Comparison of ENCODE assay signal across 13 cellular contexts in the genomic region with DNA sequence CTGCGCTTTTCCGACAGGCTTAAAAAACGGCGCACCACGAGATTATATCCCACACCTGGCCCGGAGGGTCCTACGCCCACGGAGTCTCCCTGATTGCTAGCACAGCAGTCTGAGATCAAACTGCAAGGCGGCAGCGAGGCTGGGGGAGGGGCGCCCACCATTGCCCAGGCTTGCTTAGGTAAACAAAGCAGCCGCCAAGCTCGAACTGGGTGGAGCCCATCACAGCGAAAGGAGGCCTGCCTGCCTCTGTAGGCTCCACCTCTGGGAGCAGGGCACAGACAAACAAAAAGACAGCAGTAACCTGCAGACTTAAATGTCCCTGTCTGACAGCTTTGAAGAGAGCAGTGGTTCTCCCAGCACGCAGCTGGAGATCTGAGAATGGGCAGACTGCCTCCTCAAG. TPM values are rescaled to one million over a fixed set of nuclear protein-coding genes. Genes with fewer than 3 reads are reported as not detected.
DNase-seq lines count a peak whose midpoint lies in the region; TF ChIP-seq lines count a peak whose summit lies in the region.
"Not testable (repeated sequence)": the region's sequence is repeated elsewhere in the genome, so short reads cannot be mapped to it uniquely, and the experiment has no call there.
"Had no signal": no experiment of that assay in that cellular context is flagged by ENCODE, and none has a peak within 500 bp of the region (broad histone marks: within the 10 kb centered on the region; RNA-seq: fewer than 3 reads in every experiment).

No MANE protein-coding gene starts in this region.

- not testable (repeated sequence) for H3K23ac ChIP-seq in H9 (ENCODE audit: insufficient read length, low read depth, low read length)

- not testable (repeated sequence) for H3K27ac ChIP-seq in H9 (ENCODE audit: insufficient read length, low read depth, low read length); neural progenitor cell

- H3K23me2 ChIP-seq in H9 (ENCODE audit: insufficient read length, low read depth, low read length, poor library complexity, severe bottlenecking) = not testable (repeated sequence)

- not testable (repeated sequence) for H2BK5ac ChIP-seq in H9 (ENCODE audit: insufficient read length, low read length)

- H3K4ac ChIP-seq in H9 (ENCODE audit: low read depth, low read length) = not testable (repeated sequence)

- H3K4me2 ChIP-seq in H9 (ENCODE audit: insufficient read depth, insufficient read length, low read length); neural progenitor cell: not testable (repeated sequence)

- DNase-seq in COLO668 (lab: John Stamatoyannopoulos, UW; ENCODE audit: unreplicated experiment) = peak; percentile 61
- peak; percentile 79 for DNase-seq in H9
- peak; percentile 10 for DNase-seq in NCI-H2029 (lab: John Stamatoyannopoulos, UW)
- DNase-seq in NCI-H2227 (lab: John Stamatoyannopoulos, UW; ENCODE audit: unreplicated experiment) = peak; percentile 59
- DNase-seq in NCI-H748 (lab: John Stamatoyannopoulos, UW; ENCODE audit: unreplicated experiment) = peak; percentile 87
- DNase-seq in SW480 (ENCODE audit: low spot score) = peak; percentile 31
- DNase-seq in fibroblast of villous mesenchyme (ENCODE audit: low read depth) = peak; percentile 11
- DNase-seq in neural progenitor cell (ENCODE audit: low spot score) = peak; percentile 38

- H3K9ac ChIP-seq in H9 (ENCODE audit: extremely low read depth, insufficient read length, low read length); neural progenitor cell: not testable (repeated sequence)

- WGBS in H9 (ENCODE audit: extremely low coverage, insufficient read length, low lambda C conversion rate) = no CpG with 5 or more reads among the region's 15 CpGs

- H4K91ac ChIP-seq in H9 (ENCODE audit: insufficient read length, low read depth, low read length) = not testable (repeated sequence)

- not testable (repeated sequence) for H3K79me1 ChIP-seq in H9 (ENCODE audit: insufficient read depth, low read depth, low read length, poor library complexity, severe bottlenecking)

- H3K14ac ChIP-seq in H9 (ENCODE audit: insufficient read depth, low read length) = not testable (repeated sequence)

- H3K4me3 Mint-ChIP-seq in H9 = peak overlapping the region in 1 of 2 experiments; percentile 48; a peak in 3 of 5 replicates
- H3K4me3 Mint-ChIP-seq in neural progenitor cell = not testable (repeated sequence)

- H2BK20ac ChIP-seq in H9 (ENCODE audit: low read depth, low read length, poor library complexity, severe bottlenecking) = not testable (repeated sequence)

- not testable (repeated sequence) for H4K8ac ChIP-seq in H9 (replicated peaks; ENCODE audit: insufficient read length, low read depth, low read length)

- not testable (repeated sequence) for H3K4me1 Mint-ChIP-seq in H9, neural progenitor cell

- not testable (repeated sequence) for H3K4me3 ChIP-seq in fibroblast of villous mesenchyme (ENCODE audit: low read depth, low read length); neural progenitor cell

- H3T11ph ChIP-seq in H9 (ENCODE audit: low read length) = not testable (repeated sequence)

- not testable (repeated sequence) for TF ChIP-seq CTCF in H9 (conservative IDR thresholded peaks at IDR 0.05); fibroblast of villous mesenchyme (IDR thresholded peaks at IDR 0.05; ENCODE audit: insufficient read depth, low read depth, low read length); neural progenitor cell (IDR thresholded peaks at IDR 0.05)

- not testable (repeated sequence) for H3K9me3 ChIP-seq in H9 (ENCODE audit: control insufficient read depth, low read depth, low read length); neural progenitor cell (ENCODE audit: low read depth)

- peaks cover 0 to 11% (median 8%) of the 10 kb centered on the region in 3 experiments; a peak in 3 of 7 replicates for H3K36me3 Mint-ChIP-seq in H9 (ENCODE audit: insufficient read depth in 1 of 3, low read depth in 3 of 3)
- not testable (repeated sequence) for H3K36me3 Mint-ChIP-seq in neural progenitor cell

- not testable (repeated sequence) for H4K20me1 ChIP-seq in H9 (ENCODE audit: control insufficient read depth, insufficient read depth, insufficient read length); neural progenitor cell (ENCODE audit: low read depth)

- H2BK12ac ChIP-seq in H9 (ENCODE audit: insufficient read length, low read depth, low read length) = not testable (repeated sequence)

- not testable (repeated sequence) for H3K4me1 ChIP-seq in H9 (ENCODE audit: insufficient read depth, low read length); neural progenitor cell

- 0 out of 7 replicates have a peak overlapping the region, but pooled peaks of 1 of the 3 experiments have one; percentile 72 for H3K27ac Mint-ChIP-seq in H9
- not testable (repeated sequence) for H3K27ac Mint-ChIP-seq in neural progenitor cell

- H2BK120ac ChIP-seq in H9 (ENCODE audit: low read depth, low read length, poor library complexity, severe bottlenecking) = not testable (repeated sequence)

- not testable (repeated sequence) for H2AFZ ChIP-seq in H9 (ENCODE audit: low read length); neural progenitor cell (replicated peaks)

- not testable (repeated sequence) for H3K27me3 Mint-ChIP-seq in H9 (ENCODE audit: low read depth); neural progenitor cell (ENCODE audit: insufficient read depth, low read depth)

- H2BK15ac ChIP-seq in H9 (ENCODE audit: low read depth, low read length) = not testable (repeated sequence)

- not testable (repeated sequence) for H4K5ac ChIP-seq in H9 (ENCODE audit: insufficient read length, low read depth, low read length)

- H3K56ac ChIP-seq in H9 (ENCODE audit: insufficient read length, low read depth, low read length) = not testable (repeated sequence)

- H3F3A ChIP-seq in neural progenitor cell (ENCODE audit: low read depth) = not testable (repeated sequence)

- H2AK5ac ChIP-seq in H9 (ENCODE audit: insufficient read length, low read length) = not testable (repeated sequence)

- H3K36me3 ChIP-seq in neural progenitor cell = not testable (repeated sequence)

- not testable (repeated sequence) for H3K18ac ChIP-seq in H9 (ENCODE audit: insufficient read length, low read depth, low read length)

- H3K79me2 ChIP-seq in H9 (ENCODE audit: insufficient read depth, low read length); neural progenitor cell (ENCODE audit: low read depth): not testable (repeated sequence)

- H3K9me3 Mint-ChIP-seq in H9 = peaks cover 3 to 21% of the 10 kb centered on the region in 2 experiments
- not testable (repeated sequence) for H3K9me3 Mint-ChIP-seq in neural progenitor cell

- not testable (repeated sequence) for H3K27me3 ChIP-seq in H9 (ENCODE audit: insufficient read depth, low read length); neural progenitor cell

RNA-seq across cellular contexts. Expression of gene SGIP1, which starts 52.7 kb away (rescaled TPM):
- total RNA-seq in H9 (2021) = 1.5 and 1.6 TPM in 2 replicates
- total RNA-seq in fibroblast of villous mesenchyme = 98.9 and 180 TPM in 2 replicates
- total RNA-seq in neural progenitor cell (ENCODE audit: low replicate concordance) = 4.2 and 6.6 TPM in 2 replicates
- total RNA-seq: B cell; Calu3; CD8-positive, alpha-beta T cell; G401; HT-29 had no signal

Comparison
In these comparisons a context has a peak if more than half of its experiments do, and no peak if none do; other contexts are left out.
1. DNase-seq: peak in every context shown above with its lines; median percentile 87 in NCI-H748; 79 in H9; 61 in COLO668; 59 in NCI-H2227; 38 in neural progenitor cell; 31 in SW480; 11 in fibroblast of villous mesenchyme; 10 in NCI-H2029.
2. RNA of gene SGIP1, which starts 52.7 kb away (total RNA-seq): 98.9 to 180 TPM in fibroblast of villous mesenchyme; 4.2 to 6.6 TPM in neural progenitor cell and 1.5 to 1.6 TPM in H9; every median in the first group is over 10 times any median in the second.